ENCODE assay signal across 31 cellular contexts in genomic region chr18:78296152-78296551, GRCh38.
"Had no signal": no experiment of that assay in that cellular context is flagged by ENCODE, and none has a peak within 500 bp of the region (broad histone marks: within the 10 kb centered on the region; RNA-seq: fewer than 3 reads in every experiment).

No MANE protein-coding gene starts in this region.

- H3K27ac Mint-ChIP-seq: activated CD4-positive, alpha-beta T cell treated with anti-CD3 and anti-CD28 coated beads for 36 hours; activated CD4-positive, alpha-beta T cell treated with anti-CD3 and anti-CD28 coated beads, Interleukin-2, amount 10 ng/mL, durations not matched to agents 7 days and 5 days; activated CD8-positive, alpha-beta T cell treated with anti-CD3 and anti-CD28 coated beads for 36 hours; activated naive CD8-positive, alpha-beta T cell; activated T-helper 17 cell treated with anti-CD3 and anti-CD28 coated beads, Interleukin-2, amount 50 U/mL, for 72 hours; dendritic cell treated with granulocyte-macrophage colony-stimulating factor and Interleukin-4, amounts not matched to agents 40 ng/mL and 50 ng/mL, for 4 days; endodermal cell had no signal

- H3K4me3 ChIP-seq: coronary artery, dorsolateral prefrontal cortex, gastrocnemius medialis, heart left ventricle had no signal

- H3K27me3 Mint-ChIP-seq: activated CD4-positive, alpha-beta T cell treated with anti-CD3 and anti-CD28 coated beads for 36 hours; activated CD4-positive, alpha-beta T cell treated with anti-CD3 and anti-CD28 coated beads, Interleukin-2, amount 10 ng/mL, durations not matched to agents 7 days and 5 days; activated CD8-positive, alpha-beta T cell treated with anti-CD3 and anti-CD28 coated beads for 36 hours; activated T-helper 17 cell treated with anti-CD3 and anti-CD28 coated beads, Interleukin-2, amount 50 U/mL, for 72 hours; dendritic cell treated with granulocyte-macrophage colony-stimulating factor and Interleukin-4, amounts not matched to agents 40 ng/mL and 50 ng/mL, for 4 days had no signal

- H3K36me3 ChIP-seq: brain microvascular endothelial cell, gastrocnemius medialis, heart left ventricle had no signal

- H3K4me3 Mint-ChIP-seq: activated CD4-positive, alpha-beta T cell treated with anti-CD3 and anti-CD28 coated beads for 36 hours; activated CD4-positive, alpha-beta T cell treated with anti-CD3 and anti-CD28 coated beads, Interleukin-2, amount 10 ng/mL, durations not matched to agents 7 days and 5 days; activated CD8-positive, alpha-beta T cell treated with anti-CD3 and anti-CD28 coated beads for 36 hours; activated naive CD8-positive, alpha-beta T cell; activated T-cell treated with anti-CD3 and anti-CD28 coated beads, Interleukin-2, amount 50 U/mL, for 4 hours; activated T-helper 17 cell treated with anti-CD3 and anti-CD28 coated beads, Interleukin-2, amount 50 U/mL, for 72 hours; central memory CD8-positive, alpha-beta T cell; dendritic cell treated with granulocyte-macrophage colony-stimulating factor and Interleukin-4, amounts not matched to agents 40 ng/mL and 50 ng/mL, for 4 days; endodermal cell had no signal

- H3K36me3 Mint-ChIP-seq: activated naive CD8-positive, alpha-beta T cell had no signal

- H3K27ac ChIP-seq: brain microvascular endothelial cell, coronary artery, dorsolateral prefrontal cortex, gastrocnemius medialis, heart left ventricle had no signal

- H3K9me3 Mint-ChIP-seq: activated CD4-positive, alpha-beta T cell treated with anti-CD3 and anti-CD28 coated beads, Interleukin-2, amount 10 ng/mL, durations not matched to agents 7 days and 5 days; activated CD8-positive, alpha-beta T cell treated with anti-CD3 and anti-CD28 coated beads for 36 hours; activated T-cell treated with anti-CD3 and anti-CD28 coated beads, Interleukin-2, amount 50 U/mL, for 4 hours; central memory CD8-positive, alpha-beta T cell; dendritic cell treated with granulocyte-macrophage colony-stimulating factor and Interleukin-4, amounts not matched to agents 40 ng/mL and 50 ng/mL, for 4 days had no signal

- FAIRE-seq: astrocyte, bronchial epithelial cell had no signal

- DNase-seq: activated CD4-positive, alpha-beta T cell treated with anti-CD3 and anti-CD28 coated beads for 36 hours; activated CD4-positive, alpha-beta T cell treated with anti-CD3 and anti-CD28 coated beads, Interleukin-2, amount 10 ng/mL, durations not matched to agents 7 days and 5 days; activated CD4-positive, alpha-beta T cell treated with anti-CD3 and anti-CD28 coated beads, Interleukin-2, amount 50 U/mL, for 4 hours; activated CD4-positive, CD25-positive, alpha-beta regulatory T cell; activated CD4-positive, CD25-positive, alpha-beta regulatory T cell treated with anti-CD3 and anti-CD28 coated beads, Interleukin-2, amount 50 U/mL, for 72 hours; activated CD8-positive, alpha-beta memory T cell treated with anti-CD3 and anti-CD28 coated beads for 24 hours; activated CD8-positive, alpha-beta T cell treated with anti-CD3 and anti-CD28 coated beads for 36 hours; activated effector memory CD4-positive, alpha-beta T cell treated with Interleukin-2 at 50 U/mL for 16 hours; activated gamma-delta T cell treated with Interleukin-2 at 50 U/mL for 16 hours; activated naive CD4-positive, alpha-beta T cell treated with anti-CD3 and anti-CD28 coated beads, Interleukin-2, amount 50 U/mL, for 16 hours; activated naive CD4-positive, alpha-beta T cell treated with Interleukin-2 at 50 U/mL for 16 hours; activated T-cell treated with anti-CD3 and anti-CD28 coated beads, Interleukin-2, amount 50 U/mL, for 4 hours; amniotic stem cell; anterior cingulate cortex; brain microvascular endothelial cell; dorsolateral prefrontal cortex; effector memory CD4-positive, alpha-beta T cell; endodermal cell; foreskin fibroblast; gastrocnemius medialis; glutamatergic neuron; heart left ventricle; T-helper 2 cell had no signal

- H3K4me1 Mint-ChIP-seq: activated CD4-positive, alpha-beta T cell treated with anti-CD3 and anti-CD28 coated beads for 36 hours; activated CD4-positive, alpha-beta T cell treated with anti-CD3 and anti-CD28 coated beads, Interleukin-2, amount 10 ng/mL, durations not matched to agents 7 days and 5 days; activated T-helper 17 cell treated with anti-CD3 and anti-CD28 coated beads, Interleukin-2, amount 50 U/mL, for 72 hours; central memory CD8-positive, alpha-beta T cell had no signal

- ATAC-seq: activated CD4-positive, alpha-beta T cell treated with anti-CD3 and anti-CD28 coated beads for 36 hours; activated CD8-positive, alpha-beta T cell treated with anti-CD3 and anti-CD28 coated beads for 36 hours; activated T-cell treated with anti-CD3 and anti-CD28 coated beads, Interleukin-2, amount 50 U/mL, for 4 hours; activated T-helper 17 cell treated with anti-CD3 and anti-CD28 coated beads, Interleukin-2, amount 50 U/mL, for 72 hours; esophagus mucosa; gastrocnemius medialis; heart left ventricle had no signal

- H3K27me3 ChIP-seq: brain microvascular endothelial cell, gastrocnemius medialis had no signal

- H3K4me1 ChIP-seq: gastrocnemius medialis had no signal

- H3K9me3 ChIP-seq: gastrocnemius medialis, heart left ventricle had no signal
